ENCODE assay signal across 21 cellular contexts in the genomic region with DNA sequence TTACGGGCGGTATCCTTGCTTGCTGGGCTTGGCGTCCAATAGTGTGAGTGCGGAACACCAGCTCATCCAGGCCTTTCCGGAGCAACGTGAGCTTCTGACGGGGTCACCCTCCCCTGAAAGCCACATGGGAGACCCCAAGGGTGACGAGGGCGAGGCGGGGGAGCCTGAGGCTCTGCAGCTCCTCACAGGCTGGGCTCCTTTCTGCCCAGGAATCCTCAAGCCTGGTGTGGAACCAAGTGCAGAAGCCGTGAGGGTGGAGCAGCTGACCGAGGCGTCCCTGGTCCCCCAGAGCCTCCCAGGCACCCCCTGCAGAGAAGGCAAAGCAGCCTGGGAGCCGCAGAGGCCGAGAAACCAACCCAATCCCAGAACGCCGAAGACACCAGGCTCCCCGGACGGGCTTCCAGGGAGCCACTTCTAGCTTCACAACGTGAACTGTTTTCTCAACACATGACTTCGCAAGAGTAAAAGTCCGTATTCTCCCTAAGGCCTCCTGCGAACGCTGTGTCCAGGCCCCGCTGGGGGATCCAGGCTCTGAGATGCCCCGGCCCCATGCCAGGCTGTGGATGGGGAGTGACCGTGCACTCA.
DNase-seq lines count a peak whose midpoint lies in the region; TF ChIP-seq lines count a peak whose summit lies in the region.
"Had no signal": no experiment of that assay in that cellular context is flagged by ENCODE, and none has a peak within 500 bp of the region (broad histone marks: within the 10 kb centered on the region; RNA-seq: fewer than 3 reads in every experiment).

No MANE protein-coding gene starts in this region.

- no peak overlapping the region for H3K9ac ChIP-seq in smooth muscle cell (ENCODE audit: low read depth)
- H3K9ac ChIP-seq: SK-N-SH had no signal

- H3K79me2 ChIP-seq in smooth muscle cell (ENCODE audit: low read depth) = no peaks in the 10 kb centered on the region

- DNase-seq in activated CD8-positive, alpha-beta memory T cell treated with anti-CD3 and anti-CD28 coated beads for 24 hours = peak; percentile 35
- no peak for DNase-seq in activated CD8-positive, alpha-beta memory T cell treated with anti-CD3 and anti-CD28 coated beads, Interleukin-2, amount 50 U/mL, for 4 hours
- DNase-seq in activated T-helper 2 cell treated with anti-CD3 and anti-CD28 coated beads, Interferon-gamma antibody, Interleukin-2, Interleukin-4, amounts not matched to agents 10 μg/mL and 5 μg/mL and 100 μg/mL, durations not matched to agents 14 hours and 24 hours and 36 hours (ENCODE audit: low spot score) = peak; percentile 4
- DNase-seq in mucosa of gallbladder (ENCODE audit: low spot score) (peak; percentile 4), type B pancreatic cell (ENCODE audit: extremely low spot score, unreplicated experiment) (peak; percentile 65), smooth muscle cell (lab: John Stamatoyannopoulos, UW; ENCODE audit: unreplicated experiment) (no peak), HuH-7.5 (ENCODE audit: low spot score) (no peak), CD14-positive monocyte (ENCODE audit: low spot score) (no peak)
- DNase-seq: activated naive CD4-positive, alpha-beta T cell treated with anti-CD3 and anti-CD28 coated beads, Interleukin-2, amount 10 ng/mL, durations not matched to agents 7 days and 5 days; DMS79 treated with DMSO at 0.1 percent for 48 hours; GDM1; IMR-90; NCI-H1436; NCI-H2081 treated with DMSO at 0.1 percent for 48 hours; NCI-H2227 treated with DMSO at 0.1 percent for 48 hours; NCI-H526; PC-3; SK-N-SH had no signal

- no peak overlapping the region for H3K27ac Mint-ChIP-seq in activated T-helper 2 cell treated with anti-CD3 and anti-CD28 coated beads, Interferon-gamma antibody, Interleukin-2, Interleukin-4, amounts not matched to agents 10 μg/mL and 5 μg/mL and 100 μg/mL, durations not matched to agents 14 hours and 24 hours and 36 hours
- no peak overlapping the region for H3K27ac Mint-ChIP-seq in type B pancreatic cell
- H3K27ac Mint-ChIP-seq in CD14-positive monocyte = peak overlapping the region in 1 of 7 donors; percentile 11
- H3K27ac Mint-ChIP-seq: activated naive CD4-positive, alpha-beta T cell treated with anti-CD3 and anti-CD28 coated beads, Interleukin-2, amount 10 ng/mL, durations not matched to agents 7 days and 5 days had no signal

- H3K4me1 Mint-ChIP-seq in activated T-helper 2 cell treated with anti-CD3 and anti-CD28 coated beads, Interferon-gamma antibody, Interleukin-2, Interleukin-4, amounts not matched to agents 10 μg/mL and 5 μg/mL and 100 μg/mL, durations not matched to agents 14 hours and 24 hours and 36 hours (ENCODE audit: low read depth) = no peaks in the 10 kb centered on the region
- H3K4me1 Mint-ChIP-seq in type B pancreatic cell (ENCODE audit: unreplicated experiment) (no peaks in the 10 kb centered on the region), CD14-positive monocyte (no peaks in the 10 kb centered on the region)
- H3K4me1 Mint-ChIP-seq: activated naive CD4-positive, alpha-beta T cell treated with anti-CD3 and anti-CD28 coated beads, Interleukin-2, amount 10 ng/mL, durations not matched to agents 7 days and 5 days had no signal

- H3K27me3 Mint-ChIP-seq in activated T-helper 2 cell treated with anti-CD3 and anti-CD28 coated beads, Interferon-gamma antibody, Interleukin-2, Interleukin-4, amounts not matched to agents 10 μg/mL and 5 μg/mL and 100 μg/mL, durations not matched to agents 14 hours and 24 hours and 36 hours (ENCODE audit: low read depth) = no peaks in the 10 kb centered on the region
- peaks cover 12% of the 10 kb centered on the region for H3K27me3 Mint-ChIP-seq in type B pancreatic cell
- H3K27me3 Mint-ChIP-seq in CD14-positive monocyte (ENCODE audit: low read depth in 3 of 3) = peaks cover 0 to 8% (median 6%) of the 10 kb centered on the region in 3 donors

- H4K20me1 ChIP-seq in smooth muscle cell (ENCODE audit: low read depth) = no peaks in the 10 kb centered on the region

- H3K36me3 ChIP-seq in smooth muscle cell (ENCODE audit: low read depth) = no peaks in the 10 kb centered on the region
- H3K36me3 ChIP-seq: adrenal gland, pancreas, tibial nerve had no signal

- H3K36me3 Mint-ChIP-seq in activated T-helper 2 cell treated with anti-CD3 and anti-CD28 coated beads, Interferon-gamma antibody, Interleukin-2, Interleukin-4, amounts not matched to agents 10 μg/mL and 5 μg/mL and 100 μg/mL, durations not matched to agents 14 hours and 24 hours and 36 hours (ENCODE audit: low read depth) = no peaks in the 10 kb centered on the region
- H3K36me3 Mint-ChIP-seq in type B pancreatic cell (no peaks in the 10 kb centered on the region), CD14-positive monocyte (no peaks in the 10 kb centered on the region)
- H3K36me3 Mint-ChIP-seq: activated naive CD4-positive, alpha-beta T cell treated with anti-CD3 and anti-CD28 coated beads, Interleukin-2, amount 10 ng/mL, durations not matched to agents 7 days and 5 days had no signal

- peaks cover 6% of the 10 kb centered on the region for H3K9me3 Mint-ChIP-seq in activated T-helper 2 cell treated with anti-CD3 and anti-CD28 coated beads, Interferon-gamma antibody, Interleukin-2, Interleukin-4, amounts not matched to agents 10 μg/mL and 5 μg/mL and 100 μg/mL, durations not matched to agents 14 hours and 24 hours and 36 hours
- H3K9me3 Mint-ChIP-seq in type B pancreatic cell (no peaks in the 10 kb centered on the region), CD14-positive monocyte (peaks cover 5 to 27% (median 17%) of the 10 kb centered on the region in 7 donors)

- TF ChIP-seq CTCF in type B pancreatic cell (conservative IDR thresholded peaks at IDR 0.05) (no peak), smooth muscle cell (IDR thresholded peaks at IDR 0.05; ENCODE audit: borderline replicate concordance, insufficient read depth, poor library complexity, severe bottlenecking) (no peak), CD14-positive monocyte (IDR thresholded peaks at IDR 0.05) (no peak)

- no peaks in the 10 kb centered on the region for H3K9me3 ChIP-seq in smooth muscle cell (replicated peaks; ENCODE audit: low read depth)
- H3K9me3 ChIP-seq: adrenal gland, pancreas, SK-N-SH had no signal

- H3K4me1 ChIP-seq in smooth muscle cell (ENCODE audit: low read depth) = no peaks in the 10 kb centered on the region
- H3K4me1 ChIP-seq: adrenal gland, pancreas, tibial nerve had no signal

- no peak overlapping the region for H2AFZ ChIP-seq in smooth muscle cell (ENCODE audit: low read depth)

- no peak overlapping the region for H3K27ac ChIP-seq in smooth muscle cell (ENCODE audit: low read depth)
- H3K27ac ChIP-seq: adrenal gland, pancreas, tibial nerve had no signal

- H3K4me2 ChIP-seq in smooth muscle cell = no peak overlapping the region
- H3K4me2 ChIP-seq: SK-N-SH had no signal

- no peak overlapping the region for H3K4me3 ChIP-seq in smooth muscle cell
- H3K4me3 ChIP-seq: adrenal gland, pancreas, tibial nerve had no signal

- H3F3A ChIP-seq in smooth muscle cell (ENCODE audit: low read depth) = no peaks in the 10 kb centered on the region

- WGBS in smooth muscle cell (ENCODE audit: low lambda C conversion rate) = 90% methylated on average over 25 of the region's 27 CpGs

- intact Hi-C loops in activated T-helper 2 cell treated with anti-CD3 and anti-CD28 coated beads, Interferon-gamma antibody, Interleukin-2, Interleukin-4, amounts not matched to agents 10 μg/mL and 5 μg/mL and 100 μg/mL, durations not matched to agents 14 hours and 24 hours and 36 hours (cut with micrococcal nuclease) = no loop called here
- intact Hi-C loops in CD14-positive monocyte (cut with micrococcal nuclease) = no loop called here

- H3K4me3 Mint-ChIP-seq in activated T-helper 2 cell treated with anti-CD3 and anti-CD28 coated beads, Interferon-gamma antibody, Interleukin-2, Interleukin-4, amounts not matched to agents 10 μg/mL and 5 μg/mL and 100 μg/mL, durations not matched to agents 14 hours and 24 hours and 36 hours (ENCODE audit: low read depth) = no peak overlapping the region
- H3K4me3 Mint-ChIP-seq in type B pancreatic cell (no peak overlapping the region), CD14-positive monocyte (no peak overlapping the region)
- H3K4me3 Mint-ChIP-seq: activated naive CD4-positive, alpha-beta T cell treated with anti-CD3 and anti-CD28 coated beads, Interleukin-2, amount 10 ng/mL, durations not matched to agents 7 days and 5 days had no signal

- H3K27me3 ChIP-seq in smooth muscle cell (ENCODE audit: low read depth) = no peaks in the 10 kb centered on the region
- H3K27me3 ChIP-seq: adrenal gland, pancreas, tibial nerve had no signal

Comparison
In these comparisons a context has a peak if more than half of its experiments do, and no peak if none do; other contexts are left out.
1. DNase-seq: peak in activated CD8-positive, alpha-beta memory T cell treated with anti-CD3 and anti-CD28 coated beads for 24 hours (single experiment), activated T-helper 2 cell treated with anti-CD3 and anti-CD28 coated beads, Interferon-gamma antibody, Interleukin-2, Interleukin-4, amounts not matched to agents 10 μg/mL and 5 μg/mL and 100 μg/mL, durations not matched to agents 14 hours and 24 hours and 36 hours (single experiment), mucosa of gallbladder (single experiment) and type B pancreatic cell (single experiment); none in activated CD8-positive, alpha-beta memory T cell treated with anti-CD3 and anti-CD28 coated beads, Interleukin-2, amount 50 U/mL, for 4 hours (single experiment), smooth muscle cell (single experiment), HuH-7.5 (single experiment) and CD14-positive monocyte (single experiment).